In genomic region chr4:143356493-143356892, GRCh38 we compare ENCODE assay signal across 14 cellular contexts. TPM values are rescaled to one million over a fixed set of nuclear protein-coding genes. Genes with fewer than 3 reads are reported as not detected.
DNase-seq lines count a peak whose midpoint lies in the region; ATAC-seq, FAIRE-seq and TF ChIP-seq lines count a peak whose summit lies in the region.
"Had no signal": no experiment of that assay in that cellular context is flagged by ENCODE, and none has a peak within 500 bp of the region (broad histone marks: within the 10 kb centered on the region; RNA-seq: fewer than 3 reads in every experiment).

No MANE protein-coding gene starts in this region.

- intact Hi-C loops in HepG2 (cut with micrococcal nuclease; ENCODE audit: unreplicated experiment) = no loop called here
- intact Hi-C loops in GM12878 (cut with micrococcal nuclease; ENCODE audit: unreplicated experiment) = loop anchor here (5.0 kb wide), 1 partner anchor 169 kb away; no protein-coding TSS in a partner anchor
- intact Hi-C loops in left lung (cut with DNase I) = no loop called here

- H3K79me2 ChIP-seq in HepG2 (ENCODE audit: insufficient read depth, low read length) (peaks cover 42% of the 10 kb centered on the region), GM12878 (ENCODE audit: control insufficient read depth, insufficient read depth, low read length) (no peaks in the 10 kb centered on the region)

- H2AFZ ChIP-seq in HepG2 (ENCODE audit: low read length) = no peak overlapping the region
- H2AFZ ChIP-seq in GM12878 (ENCODE audit: control insufficient read depth, low read depth, low read length) = no peak overlapping the region

- H3K27me3 ChIP-seq in liver (ENCODE audit: control insufficient read depth in 4 of 4, insufficient read depth in 4 of 4, low read length in 3 of 4) = no peaks in the 10 kb centered on the region
- H3K27me3 ChIP-seq in HepG2 (ENCODE audit: control insufficient read depth in 1 of 2, insufficient read depth in 2 of 2, low read length in 2 of 2) = no peaks in the 10 kb centered on the region
- no peaks in the 10 kb centered on the region for H3K27me3 ChIP-seq in GM12878 (replicated peaks in 1 of 2; ENCODE audit: control insufficient read depth in 2 of 2, insufficient read depth in 2 of 2, low read length in 1 of 2)
- H3K27me3 ChIP-seq in left lung = no peaks in the 10 kb centered on the region

- no peaks in the 10 kb centered on the region for H3K9me3 ChIP-seq in liver (ENCODE audit: control insufficient read depth in 4 of 4, low read length in 3 of 4)
- no peaks in the 10 kb centered on the region for H3K9me3 ChIP-seq in HepG2 (ENCODE audit: low read length)
- H3K9me3 ChIP-seq in GM12878 (replicated peaks; ENCODE audit: control insufficient read depth, insufficient read depth, low read length) = no peaks in the 10 kb centered on the region
- no peaks in the 10 kb centered on the region for H3K9me3 ChIP-seq in left lung

- RAD21 ChIA-PET in GM12878 (lab: Charles Lee; ENCODE audit: unreplicated experiment) = interaction anchor here (1.8 to 4.9 kb wide), 3 partner anchors 12 to 20 kb away, joined by 9 to 61 read pairs (median 28); partner anchors contain the start of gene GAB1

- H3K4me1 ChIP-seq in liver (ENCODE audit: control insufficient read depth in 4 of 4, insufficient read depth in 4 of 4, low read length in 3 of 4) = peaks cover 3 to 49% (median 6%) of the 10 kb centered on the region in 4 donors
- peaks cover 15% of the 10 kb centered on the region for H3K4me1 ChIP-seq in HepG2 (ENCODE audit: insufficient read depth, low read length)
- H3K4me1 ChIP-seq in GM12878 (ENCODE audit: control insufficient read depth, insufficient read depth, low read length) = peaks cover 21% of the 10 kb centered on the region
- peaks cover 59 to 83% of the 10 kb centered on the region in 2 donors for H3K4me1 ChIP-seq in left lung

- POLR2A ChIA-PET in HepG2 (lab: Yijun Ruan, JAX) (no interaction called here), GM12878 (lab: Charles Lee) (interaction anchor here (1.1 to 10.0 kb wide), 2 partner anchors 15 to 16 kb away, joined by 5 to 94 read pairs; partner anchors contain the start of gene GAB1)

- H3K4me3 ChIP-seq in liver (ENCODE audit: low read depth in 1 of 3, low read length in 3 of 3) (no peak overlapping the region), HepG2 (replicated peaks in 1 of 3; ENCODE audit: insufficient read depth in 1 of 3, low read depth in 2 of 3, low read length in 3 of 3) (no peak overlapping the region), GM12878 (no peak overlapping the region), left lung (no peak overlapping the region)

- no peak for TF ChIP-seq EP300 in HepG2 (IDR thresholded peaks at IDR 0.05; ENCODE audit: low read depth in 2 of 2, low read length in 2 of 2)
- no peak for TF ChIP-seq EP300 in HepG2 (CRISPR knock-in tag; IDR thresholded peaks at IDR 0.05; ENCODE audit: borderline replicate concordance)
- TF ChIP-seq EP300 in GM12878 (IDR thresholded peaks at IDR 0.05; ENCODE audit: borderline replicate concordance in 1 of 2, control insufficient read depth in 1 of 2, low read depth in 2 of 2, low read length in 2 of 2) = no peak

- in situ Hi-C loops in HepG2 (cut with HindIII; ENCODE audit: extremely low pct_ligation_motif_present, low pct_unique_long_range_greater_than_20kb) (no loop called here), GM12878 (cut with MboI) (no loop called here)

- SMC1A ChIA-PET in GM12878 (lab: Charles Lee; ENCODE audit: uncharacterized antibody, unreplicated experiment) = interaction anchor here (0.7 to 4.2 kb wide), 6 partner anchors 9 to 61 kb away, joined by 3 to 55 read pairs (median 16); partner anchors contain the start of gene GAB1

- no peak for ATAC-seq in HepG2
- ATAC-seq in GM12878 = peak; percentile 15
- ATAC-seq in left lung = peak; percentile 34
- ATAC-seq in HG03175 (IDR thresholded peaks at IDR 0.05; ENCODE audit: unreplicated experiment) = no peak
- ATAC-seq: naive thymus-derived CD4-positive, alpha-beta T cell; stimulated activated naive CD8-positive, alpha-beta T cell treated with anti-CD3 and anti-CD28 coated beads, Interleukin-15, amount 100 ng/mL, for 72 hours had no signal

- DNase-seq in HepG2 (ENCODE audit: low spot score) = no peak
- no peak for DNase-seq in GM12878 (ENCODE audit: low read depth, low spot score)
- DNase-seq in left lung = no peak
- no peak for DNase-seq in hippocampal formation (lab: John Stamatoyannopoulos, UW)
- no peak for DNase-seq in NCI-H2196 (lab: John Stamatoyannopoulos, UW; ENCODE audit: unreplicated experiment)
- DNase-seq in GM10266 (ENCODE audit: extremely low spot score) = no peak
- DNase-seq: activated CD4-positive, alpha-beta T cell treated with anti-CD3 and anti-CD28 coated beads, Interleukin-2, amount 50 U/mL, for 1 hour; activated naive CD4-positive, alpha-beta T cell treated with Interleukin-2 at 50 U/mL for 16 hours; naive thymus-derived CD4-positive, alpha-beta T cell; NCI-H1417 treated with DMSO at 0.1 percent for 48 hours; SHP77; stimulated activated naive CD8-positive, alpha-beta T cell treated with anti-CD3 and anti-CD28 coated beads, Interleukin-15, amount 100 ng/mL, for 72 hours had no signal

- BruUV-seq in HepG2 (replicated peaks; lab: Mats Ljungman, UMichigan) (no TSS peak), GM12878 (replicated peaks; lab: Mats Ljungman, UMichigan) (no TSS peak)

- TF ChIP-seq CTCF in liver (IDR thresholded peaks at IDR 0.05; ENCODE audit: low read depth, low read length, missing input control) (no peak), HepG2 (CRISPR knock-in tag; IDR thresholded peaks at IDR 0.05) (no peak), GM12878 (IDR thresholded peaks at IDR 0.05 in 2 of 3, conservative IDR thresholded peaks at IDR 0.05 in 1 of 3; ENCODE audit: control insufficient read depth in 2 of 3, extremely low read depth in 1 of 3, insufficient read depth in 1 of 3, low read depth in 3 of 3, low read length in 3 of 3) (no peak), left lung (IDR thresholded peaks at IDR 0.05) (no peak), GM10266 (IDR thresholded peaks at IDR 0.05; ENCODE audit: control insufficient read depth, insufficient read depth, low read depth, missing control alignments) (no peak)

- TF ChIP-seq RAD21 in liver (IDR thresholded peaks at IDR 0.05) (no peak), HepG2 (CRISPR knock-in tag; IDR thresholded peaks at IDR 0.05) (no peak), GM12878 (IDR thresholded peaks at IDR 0.05; ENCODE audit: insufficient read depth, low read depth, low read length) (no peak)

- no peaks in the 10 kb centered on the region for H4K20me1 ChIP-seq in HepG2 (ENCODE audit: insufficient read depth, low read length)
- H4K20me1 ChIP-seq in GM12878 (ENCODE audit: control insufficient read depth, insufficient read depth) = no peaks in the 10 kb centered on the region

- CTCF ChIA-PET in HepG2 (lab: Yijun Ruan, JAX; ENCODE audit: low intra/inter-chr PET ratio, low total read pairs) = no interaction called here
- CTCF ChIA-PET in GM12878 (lab: Yijun Ruan, JAX) = interaction anchor here (0.7 to 9.1 kb wide), 4 partner anchors 9 to 20 kb away, joined by 3 to 76 read pairs (median 13); partner anchors contain the start of gene GAB1

- no peaks in the 10 kb centered on the region for H3K36me3 ChIP-seq in liver (ENCODE audit: control insufficient read depth in 4 of 4, insufficient read depth in 3 of 4, low read depth in 1 of 4, low read length in 3 of 4)
- H3K36me3 ChIP-seq in HepG2 (replicated peaks in 1 of 2; ENCODE audit: control insufficient read depth in 1 of 2, insufficient read depth in 2 of 2, low read length in 2 of 2) = no peaks in the 10 kb centered on the region
- no peaks in the 10 kb centered on the region for H3K36me3 ChIP-seq in GM12878 (ENCODE audit: control insufficient read depth in 2 of 2, insufficient read depth in 2 of 2, low read length in 1 of 2)
- no peaks in the 10 kb centered on the region for H3K36me3 ChIP-seq in left lung

- H3K27ac ChIP-seq in liver (ENCODE audit: low read depth in 1 of 2, low read length in 2 of 2) (no peak overlapping the region), HepG2 (ENCODE audit: extremely low read length, insufficient read depth, low read length) (no peak overlapping the region), GM12878 (ENCODE audit: control insufficient read depth, insufficient read depth) (no peak overlapping the region), left lung (peak overlapping the region; percentile 47 to 48)

- no peak overlapping the region for H3K4me2 ChIP-seq in HepG2 (ENCODE audit: low read depth, low read length)
- no peak overlapping the region for H3K4me2 ChIP-seq in GM12878 (ENCODE audit: control insufficient read depth, insufficient read depth)

- WGBS in liver = 52% methylated on average over 3 of the region's 3 CpGs
- WGBS in HepG2 (ENCODE audit: low lambda C conversion rate) = 100% methylated on average over 3 of the region's 3 CpGs
- WGBS in GM12878 (ENCODE audit: insufficient coverage, insufficient replicate concordance, low lambda C conversion rate, missing lambda C conversion rate) = 44% methylated on average over 3 of the region's 3 CpGs

- FAIRE-seq in HepG2 (lab: Jason Lieb, UNC) = no peak
- FAIRE-seq in GM12878 (lab: Jason Lieb, UNC) = no peak

- TF ChIP-seq POLR2A in HepG2 (IDR thresholded peaks at IDR 0.05; ENCODE audit: insufficient read depth in 1 of 2, low read depth in 2 of 2, low read length in 2 of 2) (no peak), GM12878 (IDR thresholded peaks at IDR 0.05; ENCODE audit: low read depth, low read length) (no peak)

- H3K9ac ChIP-seq in liver (ENCODE audit: low read depth in 1 of 2, low read length in 2 of 2) (no peak overlapping the region), HepG2 (ENCODE audit: insufficient read depth, low read depth, low read length) (no peak overlapping the region), GM12878 (ENCODE audit: control insufficient read depth, insufficient read depth, low read length) (no peak overlapping the region)

RNA-seq across cellular contexts. Expression of gene GAB1, which starts 19.8 kb away (rescaled TPM):
- total RNA-seq in liver = 10 to 100 TPM; 11.1 to 31.3 TPM
- 1 to 10 TPM; 2.4 to 2.7 TPM for polyA plus RNA-seq in liver
- total RNA-seq in HepG2 (2016; rRNA removed; fragmentation: Illumina TruSeq; extraction: Trizol) = 14.7 and 17.8 TPM in 2 replicates
- total RNA-seq in HepG2 (2016; cell fraction: cytosol; rRNA removed; fragmentation: Illumina TruSeq; extraction: Trizol; ENCODE audit: low read depth) = 9.7 and 12.8 TPM in 2 replicates
- 15.0 and 17.5 TPM in 2 replicates for total RNA-seq in HepG2 (2016; cell fraction: insoluble cytoplasmic fraction; rRNA removed; fragmentation: Illumina TruSeq; extraction: Trizol)
- 9.3 and 9.5 TPM in 2 replicates for total RNA-seq in HepG2 (2016; cell fraction: membrane; rRNA removed; fragmentation: Illumina TruSeq; extraction: Trizol)
- 24.7 and 28.9 TPM in 2 replicates for total RNA-seq in HepG2 (2016; cell fraction: nucleus; rRNA removed; fragmentation: Illumina TruSeq; extraction: Trizol)
- polyA plus RNA-seq in HepG2 (2011; rRNA removed) = 6.8 and 8.7 TPM in 2 replicates
- polyA plus RNA-seq in HepG2 (2011; cell fraction: cytosol; rRNA removed) = 2.3 and 3.7 TPM in 2 replicates
- polyA plus RNA-seq in HepG2 (2011; cell fraction: nucleus; rRNA removed) = 6.2 and 8.6 TPM in 2 replicates
- polyA plus RNA-seq in HepG2 (2012) = 7.5 and 8.7 TPM in 2 replicates
- 0.36 and 0.77 TPM in 2 replicates for polyA plus RNA-seq in HepG2 (2016; cell fraction: cytosol; fragmentation: Illumina TruSeq; extraction: Trizol; ENCODE audit: low read depth)
- 13.9 and 14.1 TPM in 2 replicates for polyA plus RNA-seq in HepG2 (2016; cell fraction: insoluble cytoplasmic fraction; fragmentation: Illumina TruSeq; extraction: Trizol; ENCODE audit: low read depth)
- 1.1 and 1.3 TPM in 2 replicates for polyA plus RNA-seq in HepG2 (2016; cell fraction: membrane; fragmentation: Illumina TruSeq; extraction: Trizol; ENCODE audit: low read depth)
- 17.0 and 17.5 TPM in 2 replicates for polyA plus RNA-seq in HepG2 (2016; cell fraction: nucleus; fragmentation: Illumina TruSeq; extraction: Trizol; ENCODE audit: insufficient read depth, low read depth)
- polyA minus RNA-seq in HepG2 (2011; rRNA and poly(A)+ RNA removed; ENCODE audit: low replicate concordance) = 4.9 and 14.7 TPM in 2 replicates
- polyA minus RNA-seq in HepG2 (2011; cell fraction: cytosol; rRNA and poly(A)+ RNA removed) = 6.5 and 6.9 TPM in 2 replicates
- polyA minus RNA-seq in HepG2 (2011; cell fraction: nucleus; rRNA and poly(A)+ RNA removed) = 40.7 and 43.9 TPM in 2 replicates
- 7.7 and 9.2 TPM in 2 replicates for total RNA-seq in GM12878 (2013; cell fraction: nucleolus; rRNA removed)
- 2.2 and 3.0 TPM in 2 replicates for total RNA-seq in GM12878 (2014; rRNA removed)
- total RNA-seq in GM12878 (2014; rRNA removed; fragmentation: Illumina TruSeq; extraction: Trizol) = 4.2 and 4.6 TPM in 2 replicates
- total RNA-seq in GM12878 (2021) = 3.4 and 5.3 TPM in 2 replicates
- polyA plus RNA-seq in GM12878 (2011; ENCODE audit: low read depth) = 2.2 TPM
- polyA plus RNA-seq in GM12878 (2011; rRNA removed) = 5.3 and 6.0 TPM in 2 replicates
- polyA plus RNA-seq in GM12878 (2011; cell fraction: cytosol; rRNA removed) = 2.2 and 2.9 TPM in 2 replicates
- 8.0 and 14.1 TPM in 2 replicates for polyA plus RNA-seq in GM12878 (2011; cell fraction: nucleus; rRNA removed)
- polyA plus RNA-seq in GM12878 (2012) = 3.1 and 3.9 TPM in 2 replicates
- 3.7 and 4.4 TPM in 2 replicates for polyA plus RNA-seq in GM12878 (2014; fragmentation: Illumina TruSeq; extraction: Trizol)
- polyA plus RNA-seq in GM12878 (2014; fragmentation: Nextera tagmentation; extraction: Ambion mirVana) = under 1 TPM; 0.37 to 0.60 TPM
- polyA plus RNA-seq in GM12878 (2014; rRNA removed) = 1.7 and 2.1 TPM in 2 replicates
- polyA plus RNA-seq in GM12878 (2016; fragmentation: Nextera tagmentation; extraction: Ambion mirVana) = 1 to 10 TPM; 3.1 to 3.3 TPM
- polyA minus RNA-seq in GM12878 (2011; rRNA and poly(A)+ RNA removed) = 7.6 and 15.0 TPM in 2 replicates
- polyA minus RNA-seq in GM12878 (2011; cell fraction: cytosol; rRNA and poly(A)+ RNA removed) = 2.1 and 3.7 TPM in 2 replicates
- polyA minus RNA-seq in GM12878 (2011; cell fraction: nucleus; rRNA and poly(A)+ RNA removed) = 19.2 and 29.5 TPM in 2 replicates
- 10 to 100 TPM; 43.5 to 54.1 TPM for total RNA-seq in left lung
- polyA plus RNA-seq: naive thymus-derived CD4-positive, alpha-beta T cell had no signal

Comparison
In these comparisons a context has a peak if more than half of its experiments do, and no peak if none do; other contexts are left out.
1. H3K27ac ChIP-seq: peak in left lung (2 of 2); none in liver (0 of 2), HepG2 (single experiment) and GM12878 (single experiment).
2. ATAC-seq: peak in GM12878 (single experiment) and left lung (single experiment); none in HepG2 (single experiment) and HG03175 (single experiment).